In the genomic region with DNA sequence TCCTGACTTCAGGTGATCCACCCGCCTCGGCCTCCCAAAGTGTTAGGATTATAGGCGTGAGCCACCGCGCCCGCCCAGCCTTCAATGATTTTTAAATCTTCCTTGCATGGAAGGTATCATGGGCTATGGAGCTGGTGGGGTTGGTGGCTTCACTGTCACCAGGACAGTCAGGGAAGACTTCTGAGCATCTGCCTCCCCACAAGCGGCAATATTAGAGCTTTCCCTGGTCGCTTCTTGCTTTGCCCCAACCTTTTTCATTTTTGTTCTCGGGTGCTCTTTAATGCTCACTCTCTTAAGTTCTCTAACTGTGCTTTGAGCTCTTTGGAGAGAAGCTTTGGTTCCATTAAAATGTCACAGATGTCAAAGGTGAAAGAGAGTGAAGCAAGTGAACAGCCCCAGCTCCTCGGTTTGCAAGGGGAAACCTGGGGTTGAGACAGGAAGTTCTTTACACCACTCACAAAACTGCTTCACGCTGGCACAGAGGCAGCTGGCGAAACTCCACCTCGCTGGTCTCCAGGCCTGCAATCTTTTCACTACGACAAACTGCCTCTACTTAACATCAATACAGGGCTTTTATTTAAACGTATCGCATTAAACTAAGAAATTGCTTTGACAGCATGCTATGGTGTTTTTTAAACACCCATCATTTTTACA, we compare ENCODE assay signal across 9 cellular contexts.
DNase-seq lines count a peak whose midpoint lies in the region; ATAC-seq and TF ChIP-seq lines count a peak whose summit lies in the region.
"Had no signal": no experiment of that assay in that cellular context is flagged by ENCODE, and none has a peak within 500 bp of the region (broad histone marks: within the 10 kb centered on the region; RNA-seq: fewer than 3 reads in every experiment).

No MANE protein-coding gene starts in this region.

- no peak overlapping the region for H3K4me3 ChIP-seq in CD8-positive, alpha-beta T cell (ENCODE audit: low read depth, low read length)
- H3K4me3 ChIP-seq in mesendoderm (ENCODE audit: low read length): no peak overlapping the region

- H3K4me3 Mint-ChIP-seq in CD8-positive, alpha-beta T cell: peak overlapping the region; percentile 42
- peak overlapping the region; percentile 14 to 47 for H3K4me3 Mint-ChIP-seq in activated T-cell treated with anti-CD3 and anti-CD28 coated beads, Interleukin-2, amount 50 U/mL, for 72 hours
- H3K4me3 Mint-ChIP-seq in type B pancreatic cell: no peak overlapping the region

- H4K5ac ChIP-seq in mesendoderm (ENCODE audit: low read length): no peak overlapping the region

- CTCF ChIA-PET in CD8-positive, alpha-beta T cell (lab: Charles Lee): no interaction called here

- no peak overlapping the region for H2BK120ac ChIP-seq in mesendoderm (ENCODE audit: low read depth, low read length)

- H3K9me3 Mint-ChIP-seq in CD8-positive, alpha-beta T cell: no peaks in the 10 kb centered on the region
- no peaks in the 10 kb centered on the region for H3K9me3 Mint-ChIP-seq in activated T-cell treated with anti-CD3 and anti-CD28 coated beads, Interleukin-2, amount 50 U/mL, for 72 hours
- no peaks in the 10 kb centered on the region for H3K9me3 Mint-ChIP-seq in type B pancreatic cell

- no peaks in the 10 kb centered on the region for H3K27me3 ChIP-seq in CD8-positive, alpha-beta T cell (ENCODE audit: insufficient read depth, low read length)
- H3K27me3 ChIP-seq in mesendoderm (ENCODE audit: insufficient read depth, low read length, poor library complexity): no peaks in the 10 kb centered on the region

- H3K4me2 ChIP-seq in mesendoderm (ENCODE audit: low read length): no peak overlapping the region

- no peaks in the 10 kb centered on the region for H3K27me3 Mint-ChIP-seq in CD8-positive, alpha-beta T cell (ENCODE audit: low read depth)
- no peaks in the 10 kb centered on the region for H3K27me3 Mint-ChIP-seq in activated T-cell treated with anti-CD3 and anti-CD28 coated beads, Interleukin-2, amount 50 U/mL, for 72 hours (ENCODE audit: low read depth)
- no peaks in the 10 kb centered on the region for H3K27me3 Mint-ChIP-seq in type B pancreatic cell

- H3K79me1 ChIP-seq in mesendoderm (ENCODE audit: low read length): no peaks in the 10 kb centered on the region

- H2BK15ac ChIP-seq in mesendoderm (replicated peaks; ENCODE audit: low read depth): no peak overlapping the region

- H3K4me1 ChIP-seq in CD8-positive, alpha-beta T cell (ENCODE audit: insufficient read depth, low read length): no peaks in the 10 kb centered on the region
- H3K4me1 ChIP-seq in mesendoderm (ENCODE audit: control insufficient read depth, low read depth, low read length): no peaks in the 10 kb centered on the region

- no peak overlapping the region for H3K56ac ChIP-seq in mesendoderm (ENCODE audit: low read length)

- peak overlapping the region; percentile 82 for H3K27ac Mint-ChIP-seq in CD8-positive, alpha-beta T cell
- no peak overlapping the region for H3K27ac Mint-ChIP-seq in activated T-cell treated with anti-CD3 and anti-CD28 coated beads, Interleukin-2, amount 50 U/mL, for 72 hours
- H3K27ac Mint-ChIP-seq in type B pancreatic cell: no peak overlapping the region

- H2AK5ac ChIP-seq in mesendoderm (ENCODE audit: low read length): no peak overlapping the region

- peaks cover 8% of the 10 kb centered on the region for H3K4me1 Mint-ChIP-seq in CD8-positive, alpha-beta T cell (ENCODE audit: low read depth)
- H3K4me1 Mint-ChIP-seq in activated T-cell treated with anti-CD3 and anti-CD28 coated beads, Interleukin-2, amount 50 U/mL, for 72 hours (ENCODE audit: low read depth): peaks cover 9% of the 10 kb centered on the region
- peaks cover 11% of the 10 kb centered on the region for H3K4me1 Mint-ChIP-seq in type B pancreatic cell (ENCODE audit: unreplicated experiment)

- no peak overlapping the region for H3K23ac ChIP-seq in mesendoderm (ENCODE audit: low read length)

- no peak overlapping the region for H3K4ac ChIP-seq in mesendoderm (ENCODE audit: low read depth, low read length)

- H3K9ac ChIP-seq in mesendoderm (ENCODE audit: low read length): no peak overlapping the region

- ATAC-seq in CD8-positive, alpha-beta T cell: peak; percentile 34
- ATAC-seq in GM19035 (IDR thresholded peaks at IDR 0.05; ENCODE audit: unreplicated experiment) (peak; percentile 56), HG03354 (IDR thresholded peaks at IDR 0.05; ENCODE audit: poor library complexity, severe bottlenecking, unreplicated experiment) (peak; percentile 99)
- ATAC-seq in activated T-cell treated with anti-CD3 and anti-CD28 coated beads, Interleukin-2, amount 50 U/mL, for 72 hours (replicated peaks in 1 of 2): peak; percentile 59 to 70

- no peak for TF ChIP-seq CTCF in CD8-positive, alpha-beta T cell (IDR thresholded peaks at IDR 0.05)
- TF ChIP-seq CTCF in type B pancreatic cell (conservative IDR thresholded peaks at IDR 0.05): no peak

- intact Hi-C loops in CD8-positive, alpha-beta T cell (cut with DNase I, micrococcal nuclease): no loop called here

- H3K36me3 Mint-ChIP-seq in CD8-positive, alpha-beta T cell: no peaks in the 10 kb centered on the region
- H3K36me3 Mint-ChIP-seq in activated T-cell treated with anti-CD3 and anti-CD28 coated beads, Interleukin-2, amount 50 U/mL, for 72 hours (ENCODE audit: insufficient read depth in 2 of 2): no peaks in the 10 kb centered on the region
- peaks cover 34% of the 10 kb centered on the region for H3K36me3 Mint-ChIP-seq in type B pancreatic cell

- WGBS in mesendoderm (ENCODE audit: extremely low coverage, insufficient coverage, low lambda C conversion rate): no CpG with 5 or more reads among the region's 16 CpGs

- H3K36me3 ChIP-seq in CD8-positive, alpha-beta T cell (ENCODE audit: insufficient read depth, low read length): no peaks in the 10 kb centered on the region
- H3K36me3 ChIP-seq in mesendoderm (ENCODE audit: control insufficient read depth, insufficient read depth, low read length): no peaks in the 10 kb centered on the region

- no peak overlapping the region for H3K18ac ChIP-seq in mesendoderm (ENCODE audit: low read length)

- peak in 2 of 7 experiments; percentile 13 to 58 for DNase-seq in CD8-positive, alpha-beta T cell
- DNase-seq in activated T-cell treated with anti-CD3 and anti-CD28 coated beads, Interleukin-2, amount 50 U/mL, for 72 hours: peak; percentile 13 to 24
- no peak for DNase-seq in mesendoderm
- no peak for DNase-seq in COR-L47 (lab: John Stamatoyannopoulos, UW)
- no peak for DNase-seq in NCI-H524 treated with DMSO at 0.1 percent for 48 hours (lab: John Stamatoyannopoulos, UW)
- DNase-seq in type B pancreatic cell (ENCODE audit: extremely low spot score, unreplicated experiment): no peak
- DNase-seq: caudate nucleus had no signal

- H3K27ac ChIP-seq in CD8-positive, alpha-beta T cell (ENCODE audit: low read depth, low read length): no peak overlapping the region
- no peak overlapping the region for H3K27ac ChIP-seq in mesendoderm (ENCODE audit: low read depth, low read length)

- no peak overlapping the region for H4K8ac ChIP-seq in mesendoderm (ENCODE audit: low read depth, low read length)

- POLR2A ChIA-PET in CD8-positive, alpha-beta T cell (lab: Charles Lee): interaction anchor here (1.0 kb wide), 1 partner anchor 142 kb away, joined by 4 read pairs; the partner anchor contains the start of gene RETREG1

- no peaks in the 10 kb centered on the region for H3K9me3 ChIP-seq in CD8-positive, alpha-beta T cell (ENCODE audit: low read length)

- no peak overlapping the region for H2BK5ac ChIP-seq in mesendoderm (ENCODE audit: low read length)

- no peaks in the 10 kb centered on the region for H3K79me2 ChIP-seq in mesendoderm (ENCODE audit: control insufficient read depth, insufficient read depth, low read length)

Comparison
In these comparisons a context has a peak if more than half of its experiments do, and no peak if none do; other contexts are left out.
1. ATAC-seq: peak in every context shown above with its lines; median percentile 99 in HG03354; 64 in activated T-cell treated with anti-CD3 and anti-CD28 coated beads, Interleukin-2, amount 50 U/mL, for 72 hours; 56 in GM19035; 34 in CD8-positive, alpha-beta T cell.
2. DNase-seq: peak in activated T-cell treated with anti-CD3 and anti-CD28 coated beads, Interleukin-2, amount 50 U/mL, for 72 hours (2 of 2); none in mesendoderm (single experiment), COR-L47 (single experiment), NCI-H524 treated with DMSO at 0.1 percent for 48 hours (single experiment) and type B pancreatic cell (single experiment).